Comparison of ENCODE assay signal across 8 cellular contexts in genomic region chr13:40206241-40207109, GRCh38.
DNase-seq lines count a peak whose midpoint lies in the region; ATAC-seq and TF ChIP-seq lines count a peak whose summit lies in the region.

No MANE protein-coding gene starts in this region.

- CTCF ChIA-PET in activated CD4-positive, alpha-beta T cell treated with anti-CD3 and anti-CD28 coated beads, Interleukin-2, amount 10 ng/mL, durations not matched to agents 7 days and 5 days (lab: Charles Lee): interaction anchor here (0.8 to 1.5 kb wide), 6 partner anchors 9 to 854 kb away, joined by 3 to 6 read pairs (median 4); no protein-coding TSS in a partner anchor

- H3K4me3 ChIP-seq in fibroblast of the aortic adventitia (ENCODE audit: low read depth, low read length): no peak overlapping the region

- no peak for DNase-seq in CD14-positive monocyte (ENCODE audit: low spot score)
- DNase-seq in activated CD4-positive, alpha-beta T cell treated with anti-CD3 and anti-CD28 coated beads, Interleukin-2, amount 10 ng/mL, durations not matched to agents 7 days and 5 days: peak; percentile 45
- DNase-seq in fibroblast of the aortic adventitia (ENCODE audit: low read depth): peak; percentile 80
- peak in 4 of 49 donors; percentile 1 to 33 (median 10) for DNase-seq in substantia nigra (lab: John Stamatoyannopoulos, UW)
- no peak for DNase-seq in NCI-H1436 treated with DMSO at 0.1 percent for 48 hours (lab: John Stamatoyannopoulos, UW)
- DNase-seq in NCI-H345 treated with DMSO at 0.1 percent for 48 hours (lab: John Stamatoyannopoulos, UW; ENCODE audit: unreplicated experiment): no peak

- POLR2A ChIA-PET in activated CD4-positive, alpha-beta T cell treated with anti-CD3 and anti-CD28 coated beads, Interleukin-2, amount 10 ng/mL, durations not matched to agents 7 days and 5 days (lab: Charles Lee): interaction anchor here (1.0 kb wide), 1 partner anchor 459 kb away, joined by 3 read pairs; no protein-coding TSS in a partner anchor

- H3K27ac Mint-ChIP-seq in CD14-positive monocyte: peak overlapping the region; percentile 58 to 93 (median 86)
- peak overlapping the region; percentile 99 for H3K27ac Mint-ChIP-seq in activated CD4-positive, alpha-beta T cell treated with anti-CD3 and anti-CD28 coated beads, Interleukin-2, amount 10 ng/mL, durations not matched to agents 7 days and 5 days

- peaks cover 16% of the 10 kb centered on the region for H3K4me1 Mint-ChIP-seq in CD14-positive monocyte
- H3K4me1 Mint-ChIP-seq in activated CD4-positive, alpha-beta T cell treated with anti-CD3 and anti-CD28 coated beads, Interleukin-2, amount 10 ng/mL, durations not matched to agents 7 days and 5 days: peaks cover 39% of the 10 kb centered on the region

- ATAC-seq in GM19438 (IDR thresholded peaks at IDR 0.05; ENCODE audit: low read depth, unreplicated experiment) (peak; percentile 56), HG03457 (IDR thresholded peaks at IDR 0.05; ENCODE audit: unreplicated experiment) (peak; percentile 50)

- no peak for TF ChIP-seq CTCF in CD14-positive monocyte (IDR thresholded peaks at IDR 0.05)
- TF ChIP-seq CTCF in fibroblast of the aortic adventitia (IDR thresholded peaks at IDR 0.05; ENCODE audit: insufficient read depth, low read length): no peak

- no peaks in the 10 kb centered on the region for H3K36me3 Mint-ChIP-seq in CD14-positive monocyte
- H3K36me3 Mint-ChIP-seq in activated CD4-positive, alpha-beta T cell treated with anti-CD3 and anti-CD28 coated beads, Interleukin-2, amount 10 ng/mL, durations not matched to agents 7 days and 5 days (ENCODE audit: low read depth): peaks cover 36% of the 10 kb centered on the region

- peaks cover 0 to 16% (median 4%) of the 10 kb centered on the region in 7 donors for H3K9me3 Mint-ChIP-seq in CD14-positive monocyte
- H3K9me3 Mint-ChIP-seq in activated CD4-positive, alpha-beta T cell treated with anti-CD3 and anti-CD28 coated beads, Interleukin-2, amount 10 ng/mL, durations not matched to agents 7 days and 5 days: peaks cover 15% of the 10 kb centered on the region

- peak overlapping the region; percentile 49 to 69 for H3K4me3 Mint-ChIP-seq in CD14-positive monocyte
- H3K4me3 Mint-ChIP-seq in activated CD4-positive, alpha-beta T cell treated with anti-CD3 and anti-CD28 coated beads, Interleukin-2, amount 10 ng/mL, durations not matched to agents 7 days and 5 days: peak overlapping the region; percentile 45

- H3K27me3 Mint-ChIP-seq in CD14-positive monocyte (ENCODE audit: low read depth in 3 of 3): peaks cover 0 to 5% (median 3%) of the 10 kb centered on the region in 3 donors
- H3K27me3 Mint-ChIP-seq in activated CD4-positive, alpha-beta T cell treated with anti-CD3 and anti-CD28 coated beads, Interleukin-2, amount 10 ng/mL, durations not matched to agents 7 days and 5 days: no peaks in the 10 kb centered on the region

- intact Hi-C loops in CD14-positive monocyte (cut with micrococcal nuclease): no loop called here

- peak overlapping the region; percentile 70 for H3K27ac ChIP-seq in substantia nigra (ENCODE audit: low read depth, low read length, poor library complexity, severe bottlenecking)

Comparison
In these comparisons a context has a peak if more than half of its experiments do, and no peak if none do; other contexts are left out.
1. DNase-seq: peak in activated CD4-positive, alpha-beta T cell treated with anti-CD3 and anti-CD28 coated beads, Interleukin-2, amount 10 ng/mL, durations not matched to agents 7 days and 5 days (single experiment) and fibroblast of the aortic adventitia (single experiment); none in CD14-positive monocyte (single experiment), NCI-H1436 treated with DMSO at 0.1 percent for 48 hours (single experiment) and NCI-H345 treated with DMSO at 0.1 percent for 48 hours (single experiment).